In genomic region chr16:57190136-57190535, GRCh38 we compare ENCODE assay signal across 2 cellular contexts.
TF ChIP-seq lines count a peak whose summit lies in the region.

No MANE protein-coding gene starts in this region.

TF ChIP-seq in IMR-90, 13 proteins besides CTCF, POLR2A, EP300 and RAD21:
- no peak for TF ChIP-seq SMC3 (IDR thresholded peaks at IDR 0.05; ENCODE audit: low read depth, low read length)
- TF ChIP-seq ELK1 (IDR thresholded peaks at IDR 0.05; ENCODE audit: borderline replicate concordance, low read depth, low read length), result no peak
- TF ChIP-seq BHLHE40 (IDR thresholded peaks at IDR 0.05; ENCODE audit: low read depth, low read length), result no peak
- TF ChIP-seq RFX5 (IDR thresholded peaks at IDR 0.05; ENCODE audit: low read depth, low read length), result no peak
- no peak for TF ChIP-seq RCOR1 (IDR thresholded peaks at IDR 0.05; ENCODE audit: insufficient replicate concordance, low read length)
- no peak for TF ChIP-seq FOS (IDR thresholded peaks at IDR 0.05; ENCODE audit: low read depth, low read length)
- TF ChIP-seq CEBPB (IDR thresholded peaks at IDR 0.05; ENCODE audit: low read depth, low read length), result peak; percentile 26; the same call in 1 of the 2 replicates

TF ChIP-seq in WTC11, 78 proteins besides CTCF, POLR2A, EP300 and RAD21:
- TF ChIP-seq PRDM15 (CRISPR knock-in tag; IDR thresholded peaks at IDR 0.05) (no peak), OVOL2 (CRISPR knock-in tag; IDR thresholded peaks at IDR 0.05; ENCODE audit: borderline replicate concordance) (no peak), TCF7 (CRISPR knock-in tag; IDR thresholded peaks at IDR 0.05; ENCODE audit: low read depth) (no peak), NFATC4 (CRISPR knock-in tag; IDR thresholded peaks at IDR 0.05) (no peak), JUN (CRISPR knock-in tag; IDR thresholded peaks at IDR 0.05) (no peak), SMAD4 (CRISPR knock-in tag; IDR thresholded peaks at IDR 0.05) (no peak), PREB (CRISPR knock-in tag; IDR thresholded peaks at IDR 0.05; ENCODE audit: borderline replicate concordance) (no peak), NR1H2 (CRISPR knock-in tag; IDR thresholded peaks at IDR 0.05) (no peak)
